ENCODE assay signal across 8 cellular contexts in genomic region chr1:234499119-234500039, GRCh38. TPM values are rescaled to one million over a fixed set of nuclear protein-coding genes. Genes with fewer than 3 reads are reported as not detected.
A peak's percentile ranks its signal among the peaks of the same experiment; 100 is the strongest.
DNase-seq lines count a peak whose midpoint lies in the region; ATAC-seq and TF ChIP-seq lines count a peak whose summit lies in the region.

No MANE protein-coding gene starts in this region.

- H3K9me3 ChIP-seq in liver (ENCODE audit: control insufficient read depth in 4 of 4, low read length in 3 of 4) = no peaks in the 10 kb centered on the region

- peak overlapping the region; percentile 89 for H3K27ac ChIP-seq in cingulate gyrus (ENCODE audit: low read depth, low read length)
- peak overlapping the region; percentile 81 to 93 for H3K27ac ChIP-seq in liver (ENCODE audit: low read depth in 1 of 2, low read length in 2 of 2)

- TF ChIP-seq CTCF in GM12874 (IDR thresholded peaks at IDR 0.05; ENCODE audit: insufficient read depth, low read depth, low read length) (peak; percentile 93), liver (IDR thresholded peaks at IDR 0.05; ENCODE audit: low read depth, low read length, missing input control) (peak; percentile 95)

- H3K4me3 Mint-ChIP-seq in activated CD4-positive, alpha-beta T cell treated with anti-CD3 and anti-CD28 coated beads, Interleukin-2, amount 10 ng/mL, durations not matched to agents 24 days and 14 days = peak overlapping the region; percentile 50

- H3K9me3 Mint-ChIP-seq in activated CD4-positive, alpha-beta T cell treated with anti-CD3 and anti-CD28 coated beads, Interleukin-2, amount 10 ng/mL, durations not matched to agents 24 days and 14 days = peaks cover 9% of the 10 kb centered on the region

- DNase-seq in NCI-H524 (lab: John Stamatoyannopoulos, UW) = peak; percentile 36 to 77
- peak; percentile 96 for DNase-seq in activated CD4-positive, alpha-beta T cell treated with anti-CD3 and anti-CD28 coated beads, Interleukin-2, amount 10 ng/mL, durations not matched to agents 24 days and 14 days
- peak; percentile 75 for DNase-seq in stimulated activated CD4-positive, alpha-beta T cell treated with anti-CD3 and anti-CD28 coated beads, Interleukin-2, amount 100 ng/mL, for 4 hours (ENCODE audit: low read depth)

- intact Hi-C loops in activated CD4-positive, alpha-beta T cell treated with anti-CD3 and anti-CD28 coated beads, Interleukin-2, amount 10 ng/mL, durations not matched to agents 24 days and 14 days (cut with micrococcal nuclease) = loop anchor here (2.0 to 5.0 kb wide), 5 partner anchors 273 to 918 kb away; no protein-coding TSS in a partner anchor

- ATAC-seq in HG03135 (IDR thresholded peaks at IDR 0.05; ENCODE audit: unreplicated experiment) = peak; percentile 43
- no peak for ATAC-seq in GM18861 (IDR thresholded peaks at IDR 0.05; ENCODE audit: unreplicated experiment)

- no peaks in the 10 kb centered on the region for H3K27me3 Mint-ChIP-seq in activated CD4-positive, alpha-beta T cell treated with anti-CD3 and anti-CD28 coated beads, Interleukin-2, amount 10 ng/mL, durations not matched to agents 24 days and 14 days

- WGBS in liver = 25% methylated on average over 29 of the region's 29 CpGs

- H3K36me3 ChIP-seq in liver (ENCODE audit: control insufficient read depth in 4 of 4, insufficient read depth in 3 of 4, low read depth in 1 of 4, low read length in 3 of 4) = no peaks in the 10 kb centered on the region

- H3K9ac ChIP-seq in liver (ENCODE audit: low read depth in 1 of 2, low read length in 2 of 2) = peak overlapping the region; percentile 28 to 66

- H3K36me3 Mint-ChIP-seq in activated CD4-positive, alpha-beta T cell treated with anti-CD3 and anti-CD28 coated beads, Interleukin-2, amount 10 ng/mL, durations not matched to agents 24 days and 14 days (ENCODE audit: low read depth) = peaks cover 5% of the 10 kb centered on the region

- peak; percentile 99 for TF ChIP-seq RAD21 in liver (IDR thresholded peaks at IDR 0.05)

- H3K27me3 ChIP-seq in liver (ENCODE audit: control insufficient read depth in 4 of 4, insufficient read depth in 4 of 4, low read length in 3 of 4) = no peaks in the 10 kb centered on the region

- H3K4me1 ChIP-seq in liver (ENCODE audit: control insufficient read depth in 4 of 4, insufficient read depth in 4 of 4, low read length in 3 of 4) = peaks cover 9 to 43% (median 29%) of the 10 kb centered on the region in 4 donors

- peaks cover 70% of the 10 kb centered on the region for H3K4me1 Mint-ChIP-seq in activated CD4-positive, alpha-beta T cell treated with anti-CD3 and anti-CD28 coated beads, Interleukin-2, amount 10 ng/mL, durations not matched to agents 24 days and 14 days

- H3K27ac Mint-ChIP-seq in activated CD4-positive, alpha-beta T cell treated with anti-CD3 and anti-CD28 coated beads, Interleukin-2, amount 10 ng/mL, durations not matched to agents 24 days and 14 days = peak overlapping the region; percentile 85

- H3K4me3 ChIP-seq in liver (ENCODE audit: low read depth in 1 of 3, low read length in 3 of 3) = no peak overlapping the region

TF ChIP-seq in liver, 16 proteins besides CTCF, POLR2A, EP300 and RAD21:
- peak; percentile 27 to 35 for TF ChIP-seq HNF4A (conservative IDR thresholded peaks at IDR 0.05)
- TF ChIP-seq SP1 (IDR thresholded peaks at IDR 0.05) = peak; percentile 65
- peak; percentile 91 for TF ChIP-seq MAX (IDR thresholded peaks at IDR 0.05)
- TF ChIP-seq ZBTB33 (IDR thresholded peaks at IDR 0.05) = no peak
- no peak for TF ChIP-seq HNF4G (IDR thresholded peaks at IDR 0.05)
- TF ChIP-seq JUND (IDR thresholded peaks at IDR 0.05) = peak in 1 of 2 donors; percentile 30
- peak; percentile 78 to 85 for TF ChIP-seq RXRA (IDR thresholded peaks at IDR 0.05)
- TF ChIP-seq GABPA (IDR thresholded peaks at IDR 0.05 in 1 of 2, conservative IDR thresholded peaks at IDR 0.05 in 1 of 2) = no peak
- no peak for TF ChIP-seq FOXA1 (IDR thresholded peaks at IDR 0.05)
- TF ChIP-seq YY1 (IDR thresholded peaks at IDR 0.05) = peak; percentile 95
- TF ChIP-seq EGR1 (IDR thresholded peaks at IDR 0.05; ENCODE audit: low read depth in 2 of 2) = no peak
- peak; percentile 61 for TF ChIP-seq REST (IDR thresholded peaks at IDR 0.05)
- no peak for TF ChIP-seq TAF1 (conservative IDR thresholded peaks at IDR 0.05)
- no peak for TF ChIP-seq ATF3 (IDR thresholded peaks at IDR 0.05)
- TF ChIP-seq NR2F2 (IDR thresholded peaks at IDR 0.05) = no peak

RNA-seq across cellular contexts. Expression of gene TARBP1, which starts 20.4 kb away (rescaled TPM):
- total RNA-seq in activated CD4-positive, alpha-beta T cell treated with anti-CD3 and anti-CD28 coated beads, Interleukin-2, amount 10 ng/mL, durations not matched to agents 24 days and 14 days = 70.7 and 75.9 TPM in 2 replicates
- 10 to 100 TPM; 11.9 to 17.6 TPM for total RNA-seq in liver
- polyA plus RNA-seq in liver = 1 to 10 TPM; 4.1 to 6.4 TPM
